Comparison of ENCODE assay signal across 8 cellular contexts in genomic region chrX:154436290-154436596, GRCh38. TPM values are rescaled to one million over a fixed set of nuclear protein-coding genes. Genes with fewer than 3 reads are reported as not detected.
A peak's percentile ranks its signal among the peaks of the same experiment; 100 is the strongest.
DNase-seq lines count a peak whose midpoint lies in the region; ATAC-seq and TF ChIP-seq lines count a peak whose summit lies in the region.

No MANE protein-coding gene starts in this region.

- H3K27ac ChIP-seq in CD4-positive, alpha-beta memory T cell (ENCODE audit: low read depth, low read length) = peak overlapping the region; percentile 82

- ATAC-seq in SK-N-SH treated with all-trans-retinoic acid at 6 μM for 48 hours = no peak

- TF ChIP-seq CTCF in Loucy (conservative IDR thresholded peaks at IDR 0.05; ENCODE audit: low read length) = no peak

- peaks cover 31% of the 10 kb centered on the region for H3K4me1 ChIP-seq in CD4-positive, alpha-beta memory T cell (ENCODE audit: insufficient read depth, low read length)
- H3K4me1 ChIP-seq in Loucy (ENCODE audit: insufficient read depth, low read length, poor library complexity, severe bottlenecking) = peaks cover 6% of the 10 kb centered on the region
- peaks cover 10% of the 10 kb centered on the region for H3K4me1 ChIP-seq in neuron (ENCODE audit: insufficient read depth, low read length)

- peaks cover 6 to 32% (median 16%) of the 10 kb centered on the region in 4 donors for H3K4me1 Mint-ChIP-seq in CD4-positive, alpha-beta memory T cell
- peaks cover 59% of the 10 kb centered on the region for H3K4me1 Mint-ChIP-seq in dendritic cell treated with granulocyte-macrophage colony-stimulating factor and Interleukin-4, amounts not matched to agents 40 ng/mL and 50 ng/mL, for 4 days (ENCODE audit: low read depth)

- no peaks in the 10 kb centered on the region for H3K27me3 Mint-ChIP-seq in CD4-positive, alpha-beta memory T cell
- H3K27me3 Mint-ChIP-seq in dendritic cell treated with granulocyte-macrophage colony-stimulating factor and Interleukin-4, amounts not matched to agents 40 ng/mL and 50 ng/mL, for 4 days = no peaks in the 10 kb centered on the region

- peak overlapping the region; percentile 80 to 98 (median 94) for H3K27ac Mint-ChIP-seq in CD4-positive, alpha-beta memory T cell
- H3K27ac Mint-ChIP-seq in dendritic cell treated with granulocyte-macrophage colony-stimulating factor and Interleukin-4, amounts not matched to agents 40 ng/mL and 50 ng/mL, for 4 days = peak overlapping the region; percentile 74

- H3K36me3 Mint-ChIP-seq in CD4-positive, alpha-beta memory T cell = peaks cover 6 to 31% of the 10 kb centered on the region in 2 donors
- H3K36me3 Mint-ChIP-seq in dendritic cell treated with granulocyte-macrophage colony-stimulating factor and Interleukin-4, amounts not matched to agents 40 ng/mL and 50 ng/mL, for 4 days (ENCODE audit: low read depth) = peaks cover 92% of the 10 kb centered on the region

- H2AFZ ChIP-seq in Loucy (ENCODE audit: low read length) = no peak overlapping the region
- H2AFZ ChIP-seq in neuron (ENCODE audit: low read depth, low read length) = no peak overlapping the region

- POLR2A ChIA-PET in CD4-positive, alpha-beta memory T cell (lab: Charles Lee; ENCODE audit: partially characterized antibody) = interaction anchor here (1.4 to 1.5 kb wide), 3 partner anchors 9 to 38 kb away, joined by 5 to 7 read pairs (median 6); partner anchors contain the start of gene RPL10

- H4K20me1 ChIP-seq in Loucy (ENCODE audit: insufficient read depth, low read length, poor library complexity, severe bottlenecking) = no peaks in the 10 kb centered on the region

- no peak overlapping the region for H3K9ac ChIP-seq in Loucy (ENCODE audit: low read depth, low read length, poor library complexity, severe bottlenecking)

- no peaks in the 10 kb centered on the region for H3K9me2 ChIP-seq in Loucy (replicated peaks; ENCODE audit: low read depth, low read length)

- CTCF ChIA-PET in CD4-positive, alpha-beta memory T cell (lab: Charles Lee; ENCODE audit: partially characterized antibody) = no interaction called here

- intact Hi-C loops in CD4-positive, alpha-beta memory T cell (cut with micrococcal nuclease) = loop anchor here (5.0 kb wide), 1 partner anchor 81 kb away; the partner anchor contains the start of gene FAM3A
- intact Hi-C loops in dendritic cell treated with granulocyte-macrophage colony-stimulating factor and Interleukin-4, amounts not matched to agents 40 ng/mL and 50 ng/mL, for 4 days (cut with micrococcal nuclease) = no loop called here

- no peaks in the 10 kb centered on the region for H3K9me3 ChIP-seq in CD4-positive, alpha-beta memory T cell (ENCODE audit: control insufficient read depth in 1 of 2, low read length in 2 of 2)
- H3K9me3 ChIP-seq in Loucy (ENCODE audit: insufficient read depth, low read depth, low read length) (no peaks in the 10 kb centered on the region), neuron (ENCODE audit: low read length) (no peaks in the 10 kb centered on the region)

- peak overlapping the region in 1 of 2 donors; percentile 35 for H3K4me3 ChIP-seq in CD4-positive, alpha-beta memory T cell (ENCODE audit: low read length in 2 of 2)
- H3K4me3 ChIP-seq in Loucy (ENCODE audit: low read length, poor library complexity, severe bottlenecking) (peak overlapping the region; percentile 54), neuron (ENCODE audit: low read length) (peak overlapping the region; percentile 13)

- peaks cover 8% of the 10 kb centered on the region for H3K36me3 ChIP-seq in CD4-positive, alpha-beta memory T cell (ENCODE audit: insufficient read depth, low read length)
- H3K36me3 ChIP-seq in Loucy (ENCODE audit: insufficient read depth, low read length) = no peaks in the 10 kb centered on the region; the same call in 1 of the 2 replicates
- peaks cover 46% of the 10 kb centered on the region for H3K36me3 ChIP-seq in neuron (ENCODE audit: insufficient read depth, low read length)

- H3K4me2 ChIP-seq in Loucy (ENCODE audit: low read depth, low read length, poor library complexity, severe bottlenecking) = peak overlapping the region; percentile 53

- DNase-seq in CD4-positive, alpha-beta memory T cell = no peak
- DNase-seq in GM03348 (ENCODE audit: low spot score) (no peak), KG1 (lab: John Stamatoyannopoulos, UW) (no peak), DMS114 treated with DMSO at 0.1 percent for 48 hours (lab: John Stamatoyannopoulos, UW; ENCODE audit: unreplicated experiment) (no peak)

- H3K79me2 ChIP-seq in Loucy (ENCODE audit: insufficient read depth, low read length) = peaks cover 45% of the 10 kb centered on the region

- H3K27me3 ChIP-seq in CD4-positive, alpha-beta memory T cell (ENCODE audit: insufficient read depth, low read length) = no peaks in the 10 kb centered on the region
- no peaks in the 10 kb centered on the region for H3K27me3 ChIP-seq in Loucy (ENCODE audit: insufficient read depth, low read length, poor library complexity, severe bottlenecking)
- no peaks in the 10 kb centered on the region for H3K27me3 ChIP-seq in neuron (ENCODE audit: insufficient read depth, low read length)

- H3F3A ChIP-seq in Loucy (ENCODE audit: low read depth) = no peaks in the 10 kb centered on the region

- H3K9me3 Mint-ChIP-seq in CD4-positive, alpha-beta memory T cell = peaks cover 0 to 6% (median 0%) of the 10 kb centered on the region in 8 donors
- no peaks in the 10 kb centered on the region for H3K9me3 Mint-ChIP-seq in dendritic cell treated with granulocyte-macrophage colony-stimulating factor and Interleukin-4, amounts not matched to agents 40 ng/mL and 50 ng/mL, for 4 days

- H3K4me3 Mint-ChIP-seq in CD4-positive, alpha-beta memory T cell = peak overlapping the region; percentile 71 to 89 (median 77)
- H3K4me3 Mint-ChIP-seq in dendritic cell treated with granulocyte-macrophage colony-stimulating factor and Interleukin-4, amounts not matched to agents 40 ng/mL and 50 ng/mL, for 4 days = peak overlapping the region; percentile 69

TF ChIP-seq in SK-N-SH treated with all-trans-retinoic acid at 6 μM for 48 hours, 23 proteins besides CTCF, POLR2A, EP300 and RAD21 (continues in another document):
- TF ChIP-seq PATZ1 (CRISPR knock-in tag; IDR thresholded peaks at IDR 0.05; ENCODE audit: borderline replicate concordance) (no peak), TCF4 (CRISPR knock-in tag; IDR thresholded peaks at IDR 0.05; ENCODE audit: borderline replicate concordance) (no peak), PPARA (CRISPR knock-in tag; IDR thresholded peaks at IDR 0.05; ENCODE audit: borderline replicate concordance) (no peak), BACH2 (CRISPR knock-in tag; IDR thresholded peaks at IDR 0.05; ENCODE audit: borderline replicate concordance) (no peak), TOX (CRISPR knock-in tag; IDR thresholded peaks at IDR 0.05; ENCODE audit: borderline replicate concordance) (no peak), CREB5 (CRISPR knock-in tag; IDR thresholded peaks at IDR 0.05; ENCODE audit: low read depth) (no peak), CSRNP3 (CRISPR knock-in tag; IDR thresholded peaks at IDR 0.05) (no peak), GLIS3 (CRISPR knock-in tag; IDR thresholded peaks at IDR 0.05) (no peak), OSR1 (CRISPR knock-in tag; IDR thresholded peaks at IDR 0.05) (no peak), ISL1 (CRISPR knock-in tag; IDR thresholded peaks at IDR 0.05) (no peak)

RNA-seq across cellular contexts. Expression of gene GDI1, which starts 0.7 kb away (rescaled TPM):
- total RNA-seq in CD4-positive, alpha-beta memory T cell = 100 to 1,000 TPM; 212 to 220 TPM
- 10 to 100 TPM; 48.2 to 63.9 TPM for polyA plus RNA-seq in CD4-positive, alpha-beta memory T cell

RNA-seq across cellular contexts. Expression of gene FAM50A, which starts 7.7 kb away (rescaled TPM):
- 10 to 100 TPM; 65.2 to 70.3 TPM for total RNA-seq in CD4-positive, alpha-beta memory T cell
- polyA plus RNA-seq in CD4-positive, alpha-beta memory T cell = 10 to 100 TPM; 35.6 to 68.1 TPM

RNA-seq across cellular contexts. Expression of gene ATP6AP1, which starts 7.8 kb away (rescaled TPM):
- 10 to 100 TPM; 60.4 to 62.6 TPM for total RNA-seq in CD4-positive, alpha-beta memory T cell
- polyA plus RNA-seq in CD4-positive, alpha-beta memory T cell = 100 to 1,000 TPM; 114 to 149 TPM

RNA-seq across cellular contexts. Expression of gene PLXNA3, which starts 21.8 kb away (rescaled TPM):
- total RNA-seq in CD4-positive, alpha-beta memory T cell = 10 to 100 TPM; 78.8 to 90.3 TPM
- 1 to 10 TPM in 1 of 2 donors, under 1 TPM in 1; 0.29 to 1.2 TPM for polyA plus RNA-seq in CD4-positive, alpha-beta memory T cell

RNA-seq across cellular contexts. Expression of gene TAFAZZIN, which starts 24.9 kb away (rescaled TPM):
- 100 to 1,000 TPM; 139 to 141 TPM for total RNA-seq in CD4-positive, alpha-beta memory T cell
- 10 to 100 TPM; 47.3 to 48.2 TPM for polyA plus RNA-seq in CD4-positive, alpha-beta memory T cell
